ENCODE assay signal across 14 cellular contexts in genomic region chr1:180571832-180572636, GRCh38. TPM values are rescaled to one million over a fixed set of nuclear protein-coding genes. Genes with fewer than 3 reads are reported as not detected.
DNase-seq lines count a peak whose midpoint lies in the region; TF ChIP-seq lines count a peak whose summit lies in the region.
"Had no signal": no experiment of that assay in that cellular context is flagged by ENCODE, and none has a peak within 500 bp of the region (broad histone marks: within the 10 kb centered on the region; RNA-seq: fewer than 3 reads in every experiment).

No MANE protein-coding gene starts in this region.

- H3K27ac Mint-ChIP-seq in activated naive CD4-positive, alpha-beta T cell treated with anti-CD3 and anti-CD28 coated beads, Interleukin-2, amount 50 U/mL, for 24 hours = peak overlapping the region; percentile 93
- H3K27ac Mint-ChIP-seq: stimulated activated naive B cell treated with anti-CD40 and anti-IgM and Interleukin-4, amounts not matched to agents 10 μg/mL and 1 μg/mL and 100 μg/mL, for 72 hours had no signal

- intact Hi-C loops in OCI-LY7 (cut with micrococcal nuclease; ENCODE audit: unreplicated experiment) (no loop called here), posterior vena cava (cut with DNase I) (no loop called here)

- no peak overlapping the region for H3K4me2 ChIP-seq in OCI-LY7 (ENCODE audit: low read length)

- H3K36me3 Mint-ChIP-seq in activated naive CD4-positive, alpha-beta T cell treated with anti-CD3 and anti-CD28 coated beads, Interleukin-2, amount 50 U/mL, for 24 hours = no peaks in the 10 kb centered on the region
- H3K36me3 Mint-ChIP-seq: stimulated activated naive B cell treated with anti-CD40 and anti-IgM and Interleukin-4, amounts not matched to agents 10 μg/mL and 1 μg/mL and 100 μg/mL, for 72 hours had no signal

- H3K9me3 Mint-ChIP-seq in activated naive CD4-positive, alpha-beta T cell treated with anti-CD3 and anti-CD28 coated beads, Interleukin-2, amount 50 U/mL, for 24 hours = no peaks in the 10 kb centered on the region
- H3K9me3 Mint-ChIP-seq: H9; stimulated activated naive B cell treated with anti-CD40 and anti-IgM and Interleukin-4, amounts not matched to agents 10 μg/mL and 1 μg/mL and 100 μg/mL, for 72 hours had no signal

- DNase-seq in GM10266 (ENCODE audit: extremely low spot score) = peak; percentile 17
- peak; percentile 30 for DNase-seq in LHCN-M2 (ENCODE audit: low read depth)
- DNase-seq in stimulated activated CD4-positive, alpha-beta T cell treated with anti-CD3 and anti-CD28 coated beads, Interleukin-12 subunit alpha, Interleukin-12 subunit beta, amount 100 ng/mL, for 4 hours = peak; percentile 29
- DNase-seq in NCI-H1417 treated with DMSO at 0.1 percent for 48 hours (lab: John Stamatoyannopoulos, UW) = no peak
- DNase-seq in OCI-LY7 (ENCODE audit: low spot score) = no peak
- no peak for DNase-seq in posterior vena cava (ENCODE audit: low spot score)
- no peak for DNase-seq in HuH-7.5 (ENCODE audit: low spot score)
- DNase-seq: H9; NCI-H2171 treated with DMSO at 0.1 percent for 48 hours; pancreas; stimulated activated naive B cell treated with anti-CD40 and anti-IgM and Interleukin-4, amounts not matched to agents 10 μg/mL and 1 μg/mL and 100 μg/mL, for 72 hours; SW 1271 had no signal

- H3K27me3 Mint-ChIP-seq in activated naive CD4-positive, alpha-beta T cell treated with anti-CD3 and anti-CD28 coated beads, Interleukin-2, amount 50 U/mL, for 24 hours = peaks cover 5% of the 10 kb centered on the region

- H2AFZ ChIP-seq in OCI-LY7 (ENCODE audit: low read length) = no peak overlapping the region

- CTCF ChIA-PET in OCI-LY7 (lab: Charles Lee; ENCODE audit: unreplicated experiment) = no interaction called here

- TF ChIP-seq CTCF in GM10266 (IDR thresholded peaks at IDR 0.05; ENCODE audit: control insufficient read depth, insufficient read depth, low read depth, missing control alignments) (no peak), OCI-LY7 (conservative IDR thresholded peaks at IDR 0.05; ENCODE audit: low read length) (no peak)

- H3K36me3 ChIP-seq in OCI-LY7 (ENCODE audit: insufficient read depth, low read length) = no peaks in the 10 kb centered on the region
- H3K36me3 ChIP-seq: esophagus muscularis mucosa, pancreas had no signal

- H4K20me1 ChIP-seq in OCI-LY7 (ENCODE audit: insufficient read depth, low read length) = no peaks in the 10 kb centered on the region

- no peak overlapping the region for H3K4me3 ChIP-seq in OCI-LY7 (ENCODE audit: low read depth, low read length, poor library complexity, severe bottlenecking)
- H3K4me3 ChIP-seq: esophagus muscularis mucosa, pancreas had no signal

- H3K79me2 ChIP-seq in OCI-LY7 (ENCODE audit: insufficient read depth, low read depth, low read length) = no peaks in the 10 kb centered on the region

- no peaks in the 10 kb centered on the region for H3K4me1 ChIP-seq in OCI-LY7 (ENCODE audit: insufficient read depth, low read length, poor library complexity, severe bottlenecking)

- BruUV-seq in OCI-LY7 (replicated peaks; lab: Mats Ljungman, UMichigan) = no TSS peak

- peak overlapping the region; percentile 42 for H3K4me3 Mint-ChIP-seq in activated naive CD4-positive, alpha-beta T cell treated with anti-CD3 and anti-CD28 coated beads, Interleukin-2, amount 50 U/mL, for 24 hours
- H3K4me3 Mint-ChIP-seq: H9; stimulated activated naive B cell treated with anti-CD40 and anti-IgM and Interleukin-4, amounts not matched to agents 10 μg/mL and 1 μg/mL and 100 μg/mL, for 72 hours had no signal

- H3K27ac ChIP-seq in OCI-LY7 (ENCODE audit: low read depth, low read length, poor library complexity, severe bottlenecking) = no peak overlapping the region
- H3K27ac ChIP-seq: esophagus muscularis mucosa, pancreas had no signal

- no peaks in the 10 kb centered on the region for H3K9me2 ChIP-seq in OCI-LY7 (ENCODE audit: insufficient read depth, low read length)

- POLR2A ChIA-PET in OCI-LY7 (lab: Charles Lee) = no interaction called here

- no peaks in the 10 kb centered on the region for H3K9me3 ChIP-seq in OCI-LY7 (ENCODE audit: low read length)
- H3K9me3 ChIP-seq: esophagus muscularis mucosa, pancreas had no signal

- peaks cover 31% of the 10 kb centered on the region for H3K4me1 Mint-ChIP-seq in activated naive CD4-positive, alpha-beta T cell treated with anti-CD3 and anti-CD28 coated beads, Interleukin-2, amount 50 U/mL, for 24 hours
- H3K4me1 Mint-ChIP-seq: H9 had no signal

RNA-seq across cellular contexts. Expression of gene OVAAL, which starts 13.3 kb away (rescaled TPM):
- 0.11 TPM in 1 of 2 replicates, not detected in the other for total RNA-seq in LHCN-M2 (2014; rRNA removed)
- 0.27 TPM for polyA plus RNA-seq in LHCN-M2 (2012)
- not detected in 2 replicates for total RNA-seq in OCI-LY7 (2014; rRNA removed; shearing (Covaris generic))
- not detected in 2 replicates for total RNA-seq in OCI-LY7 (2022)
- not detected for total RNA-seq in posterior vena cava
- total RNA-seq: esophagus muscularis mucosa, H9, pancreas had no signal
- polyA plus RNA-seq: pancreas had no signal

RNA-seq across cellular contexts. Expression of gene XPR1, which starts 59.8 kb away (rescaled TPM):
- 22.2 and 27.0 TPM in 2 replicates for total RNA-seq in LHCN-M2 (2014; rRNA removed)
- 14.4 TPM for polyA plus RNA-seq in LHCN-M2 (2012)
- 8.6 and 9.0 TPM in 2 replicates for total RNA-seq in OCI-LY7 (2014; rRNA removed; shearing (Covaris generic))
- total RNA-seq in OCI-LY7 (2022) = 17.2 and 18.2 TPM in 2 replicates
- total RNA-seq in posterior vena cava = 10 to 100 TPM; 14.9 to 38.3 TPM

Comparison
In these comparisons a context has a peak if more than half of its experiments do, and no peak if none do; other contexts are left out.
1. DNase-seq: peak in GM10266 (single experiment), LHCN-M2 (single experiment) and stimulated activated CD4-positive, alpha-beta T cell treated with anti-CD3 and anti-CD28 coated beads, Interleukin-12 subunit alpha, Interleukin-12 subunit beta, amount 100 ng/mL, for 4 hours (single experiment); none in NCI-H1417 treated with DMSO at 0.1 percent for 48 hours (single experiment), OCI-LY7 (single experiment), posterior vena cava (single experiment) and HuH-7.5 (single experiment).